ENCODE assay signal across 25 cellular contexts in the genomic region with DNA sequence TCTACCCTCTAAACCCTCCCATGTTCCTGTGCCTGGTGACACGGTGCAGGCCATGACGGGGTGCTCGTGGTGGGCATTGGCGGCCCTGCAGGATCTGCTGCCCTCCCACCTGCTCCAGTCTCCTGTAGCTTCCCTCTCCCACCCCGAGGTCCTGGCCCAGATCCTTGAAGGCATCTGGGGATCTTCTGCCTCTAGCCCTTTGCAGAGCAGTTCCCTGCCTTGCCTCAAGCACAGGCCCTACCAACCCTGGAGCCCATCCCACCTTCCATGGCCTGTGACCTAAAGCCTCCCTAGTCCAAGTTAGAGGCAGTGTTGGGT. TPM values are rescaled to one million over a fixed set of nuclear protein-coding genes. Genes with fewer than 3 reads are reported as not detected.
DNase-seq lines count a peak whose midpoint lies in the region; FAIRE-seq and TF ChIP-seq lines count a peak whose summit lies in the region.
"Had no signal": no experiment of that assay in that cellular context is flagged by ENCODE, and none has a peak within 500 bp of the region (broad histone marks: within the 10 kb centered on the region; RNA-seq: fewer than 3 reads in every experiment).

No MANE protein-coding gene starts in this region.

- no peaks in the 10 kb centered on the region for H4K20me1 ChIP-seq in BLaER1
- no peaks in the 10 kb centered on the region for H4K20me1 ChIP-seq in osteoblast (ENCODE audit: insufficient read depth, low read length)

- FAIRE-seq in kidney (lab: Jason Lieb, UNC) = no peak
- FAIRE-seq: A204.1, GM12891, GM18507 had no signal

- DNase-seq in kidney = peak; percentile 43
- peak; percentile 84 for DNase-seq in osteoblast (ENCODE audit: insufficient read length, low spot score, missing footprints)
- DNase-seq in NCI-H2196 treated with DMSO at 0.1 percent for 48 hours (lab: John Stamatoyannopoulos, UW; ENCODE audit: unreplicated experiment) = no peak
- no peak for DNase-seq in SIG-M5 (lab: John Stamatoyannopoulos, UW)
- no peak for DNase-seq in head of caudate nucleus
- DNase-seq: C1 segment of cervical spinal cord; Calu3; CD4-positive, alpha-beta memory T cell; COR-L47; DMS53; DMS79 treated with DMSO at 0.1 percent for 48 hours; GF-D8; HFFc6 had no signal

- peak overlapping the region; percentile 17; the same call in 1 of the 2 replicates for H3K9ac ChIP-seq in BLaER1
- no peak overlapping the region for H3K9ac ChIP-seq in kidney (ENCODE audit: low read length in 2 of 2)

- no peaks in the 10 kb centered on the region for H3K27me3 ChIP-seq in BLaER1
- H3K27me3 ChIP-seq in osteoblast (ENCODE audit: insufficient read depth, low read length) = no peaks in the 10 kb centered on the region

- intact Hi-C loops in kidney (cut with DNase I) (loop anchor here (5.0 kb wide), 1 partner anchor 389 kb away; no protein-coding TSS in a partner anchor), head of caudate nucleus (cut with DNase I) (no loop called here)

- H3K9me3 ChIP-seq in BLaER1 (no peaks in the 10 kb centered on the region), kidney (ENCODE audit: control insufficient read depth in 1 of 2, low read length in 2 of 2) (no peaks in the 10 kb centered on the region), osteoblast (ENCODE audit: low read depth, low read length) (no peaks in the 10 kb centered on the region)
- H3K9me3 ChIP-seq: HAP-1 had no signal

- no peak overlapping the region for H2AFZ ChIP-seq in osteoblast (ENCODE audit: low read length)
- H2AFZ ChIP-seq: GM23338 had no signal

- H3K4me3 ChIP-seq in BLaER1 = peak overlapping the region; percentile 51
- no peak overlapping the region for H3K4me3 ChIP-seq in kidney (ENCODE audit: low read length in 2 of 2)
- H3K4me3 ChIP-seq in osteoblast (ENCODE audit: insufficient read depth, low read length) = no peak overlapping the region
- H3K4me3 ChIP-seq: GM23338, HAP-1 had no signal

- peaks cover 100% of the 10 kb centered on the region for H3K4me1 ChIP-seq in BLaER1
- no peaks in the 10 kb centered on the region for H3K4me1 ChIP-seq in kidney (ENCODE audit: control insufficient read depth in 1 of 2, insufficient read depth in 1 of 2, low read depth in 1 of 2, low read length in 2 of 2)
- H3K4me1 ChIP-seq in osteoblast (ENCODE audit: insufficient read depth, low read length) = peaks cover 16% of the 10 kb centered on the region
- H3K4me1 ChIP-seq: HAP-1 had no signal

- no peaks in the 10 kb centered on the region for H3K79me2 ChIP-seq in osteoblast (ENCODE audit: insufficient read depth, low read length)

- TF ChIP-seq CTCF in kidney (IDR thresholded peaks at IDR 0.05; ENCODE audit: borderline replicate concordance, extremely low read depth, insufficient read depth) = no peak
- no peak for TF ChIP-seq CTCF in osteoblast (IDR thresholded peaks at IDR 0.05; ENCODE audit: extremely low read depth, low read depth, low read length)

- H3K4me2 ChIP-seq in BLaER1 (peak overlapping the region; percentile 89), osteoblast (ENCODE audit: insufficient read depth, low read length) (no peak overlapping the region)
- H3K4me2 ChIP-seq: GM23338 had no signal

- H3K27ac ChIP-seq in BLaER1 = peak overlapping the region; percentile 87
- peak overlapping the region; percentile 29 for H3K27ac ChIP-seq in angular gyrus (ENCODE audit: low read depth, low read length)
- H3K27ac ChIP-seq in kidney (ENCODE audit: low read depth in 2 of 2, low read length in 2 of 2) = no peak overlapping the region
- no peak overlapping the region for H3K27ac ChIP-seq in osteoblast (ENCODE audit: low read depth, low read length)
- H3K27ac ChIP-seq: 22Rv1 had no signal

- H3K36me3 ChIP-seq in BLaER1 (peaks cover 19% of the 10 kb centered on the region; the same call in 1 of the 2 replicates), kidney (ENCODE audit: control insufficient read depth in 1 of 2, insufficient read depth in 2 of 2, low read length in 2 of 2) (no peaks in the 10 kb centered on the region), osteoblast (ENCODE audit: insufficient read depth, low read length) (no peaks in the 10 kb centered on the region)
- H3K36me3 ChIP-seq: HAP-1 had no signal

RNA-seq across cellular contexts. Expression of a gene that starts 27.5 kb away (rescaled TPM):
- total RNA-seq in kidney = 81.2 TPM
- polyA plus RNA-seq in kidney (ENCODE audit: insufficient read depth, low read depth, low replicate concordance) = 136 TPM
- 201 and 204 TPM in 2 replicates for total RNA-seq in osteoblast

RNA-seq across cellular contexts. Expression of a gene that starts 55.6 kb away (rescaled TPM):
- total RNA-seq in kidney (1.2 TPM), osteoblast (under 0.01 TPM in 1 of 2 replicates, not detected in the other)
- 0.73 TPM for polyA plus RNA-seq in kidney (ENCODE audit: insufficient read depth, low read depth, low replicate concordance)
- total RNA-seq: Daoy, G401, GM23338, H4 had no signal
- polyA plus RNA-seq: AG04450 had no signal

Comparison
In these comparisons a context has a peak if more than half of its experiments do, and no peak if none do; other contexts are left out.
1. H3K27ac ChIP-seq: peak in BLaER1 (single experiment) and angular gyrus (single experiment); none in kidney (0 of 2) and osteoblast (single experiment).
2. DNase-seq: peak in kidney (single experiment) and osteoblast (single experiment); none in NCI-H2196 treated with DMSO at 0.1 percent for 48 hours (single experiment), SIG-M5 (single experiment) and head of caudate nucleus (0 of 42).